14 cellular contexts compared by ENCODE assay signal in genomic region chr4:26215725-26216124, GRCh38.
DNase-seq lines count a peak whose midpoint lies in the region; ATAC-seq and TF ChIP-seq lines count a peak whose summit lies in the region.
"Had no signal": no experiment of that assay in that cellular context is flagged by ENCODE, and none has a peak within 500 bp of the region (broad histone marks: within the 10 kb centered on the region; RNA-seq: fewer than 3 reads in every experiment).

No MANE protein-coding gene starts in this region.

- POLR2A ChIA-PET in WTC11 (lab: Charles Lee): no interaction called here

- H4K20me1 ChIP-seq in GM23338 (replicated peaks; ENCODE audit: insufficient read depth): no peaks in the 10 kb centered on the region

- H2AFZ ChIP-seq in GM23338: peak overlapping the region; percentile 72; the same call in 1 of the 2 replicates

- H3K27ac Mint-ChIP-seq in GM23338 (no peak overlapping the region), WTC11 (no peak overlapping the region), nephron progenitor cell (peak overlapping the region; percentile 46)
- H3K27ac Mint-ChIP-seq: H9 had no signal

- H3K27me3 Mint-ChIP-seq in GM23338 (ENCODE audit: insufficient read depth, low read depth, poor library complexity): peaks cover 4% of the 10 kb centered on the region
- peaks cover 8% of the 10 kb centered on the region for H3K27me3 Mint-ChIP-seq in WTC11 (ENCODE audit: low read depth)
- H3K27me3 Mint-ChIP-seq in nephron progenitor cell (ENCODE audit: low read depth, poor library complexity): peaks cover 43% of the 10 kb centered on the region
- H3K27me3 Mint-ChIP-seq: CD4-positive, alpha-beta memory T cell had no signal

- H3K9me3 Mint-ChIP-seq in GM23338 (peaks cover 2% of the 10 kb centered on the region; the same call in 1 of the 3 replicates), WTC11 (0 out of 2 replicates have a peak, but pooled peaks cover 7% of the 10 kb centered on the region), nephron progenitor cell (no peaks in the 10 kb centered on the region)
- H3K9me3 Mint-ChIP-seq: CD4-positive, alpha-beta memory T cell; H9 had no signal

- H3K9me2 ChIP-seq in GM23338 (ENCODE audit: insufficient read depth): 0 out of 2 replicates have a peak, but pooled peaks cover 8% of the 10 kb centered on the region

- no peaks in the 10 kb centered on the region for H3K4me1 ChIP-seq in GM23338 (ENCODE audit: insufficient read depth)

- CTCF ChIA-PET in WTC11 (lab: Charles Lee): no interaction called here

- TF ChIP-seq CTCF in GM23338 (conservative IDR thresholded peaks at IDR 0.05; ENCODE audit: low read depth in 2 of 2) (no peak), WTC11 (IDR thresholded peaks at IDR 0.05) (no peak), nephron progenitor cell (IDR thresholded peaks at IDR 0.05) (no peak)

- H3K36me3 ChIP-seq in GM23338 (ENCODE audit: insufficient read depth): no peaks in the 10 kb centered on the region

- no peak for DNase-seq in GM23338 (ENCODE audit: low spot score)
- DNase-seq in WTC11 (ENCODE audit: low spot score): no peak
- peak; percentile 50 for DNase-seq in cerebellar cortex (ENCODE audit: low spot score)
- no peak for DNase-seq in nephron progenitor cell
- no peak for DNase-seq in stimulated activated CD4-positive, alpha-beta T cell treated with anti-CD3 and anti-CD28 coated beads, Interleukin-2, amount 100 ng/mL, for 24 hours
- DNase-seq in NCI-H2107 (lab: John Stamatoyannopoulos, UW): no peak
- DNase-seq: C1 segment of cervical spinal cord; CD4-positive, alpha-beta memory T cell; COR-L47; DMS153; DND-41; H9 had no signal

- no peak overlapping the region for H3K4me2 ChIP-seq in GM23338

- no peaks in the 10 kb centered on the region for H3K27me3 ChIP-seq in GM23338 (ENCODE audit: insufficient read depth)

- H3K4me3 Mint-ChIP-seq in GM23338: no peak overlapping the region
- no peak overlapping the region for H3K4me3 Mint-ChIP-seq in WTC11
- H3K4me3 Mint-ChIP-seq in nephron progenitor cell: no peak overlapping the region
- H3K4me3 Mint-ChIP-seq: CD4-positive, alpha-beta memory T cell; H9 had no signal

- H3F3A ChIP-seq in GM23338 (replicated peaks; ENCODE audit: low read depth): no peaks in the 10 kb centered on the region

- no peak overlapping the region for H3K27ac ChIP-seq in GM23338 (ENCODE audit: low read depth)

- ATAC-seq in GM23338 (no peak), WTC11 (no peak), HG03460 (IDR thresholded peaks at IDR 0.05; ENCODE audit: unreplicated experiment) (no peak)
- ATAC-seq: HCT116 had no signal

- H3K36me3 Mint-ChIP-seq in GM23338 (ENCODE audit: low read depth) (no peaks in the 10 kb centered on the region), WTC11 (no peaks in the 10 kb centered on the region), nephron progenitor cell (ENCODE audit: low read depth) (no peaks in the 10 kb centered on the region)
- H3K36me3 Mint-ChIP-seq: CD4-positive, alpha-beta memory T cell had no signal

- H3K79me2 ChIP-seq in GM23338 (replicated peaks; ENCODE audit: insufficient read depth): no peaks in the 10 kb centered on the region

- no peak overlapping the region for H3K4me3 ChIP-seq in GM23338

- 0 out of 3 replicates have a peak, but pooled peaks cover 2% of the 10 kb centered on the region for H3K4me1 Mint-ChIP-seq in GM23338
- peaks cover 12% of the 10 kb centered on the region for H3K4me1 Mint-ChIP-seq in WTC11
- H3K4me1 Mint-ChIP-seq in nephron progenitor cell: peaks cover 42% of the 10 kb centered on the region

TF ChIP-seq in GM23338, 12 proteins besides CTCF, POLR2A, EP300 and RAD21:
- TF ChIP-seq REST (IDR thresholded peaks at IDR 0.05; ENCODE audit: unreplicated experiment): no peak
- no peak for TF ChIP-seq ZNF114 (CRISPR knock-in tag; IDR thresholded peaks at IDR 0.05)
- TF ChIP-seq EZH2 (IDR thresholded peaks at IDR 0.05; ENCODE audit: low read depth, unreplicated experiment): no peak
- TF ChIP-seq ZNF331 (CRISPR knock-in tag; IDR thresholded peaks at IDR 0.05; ENCODE audit: low read depth): no peak
- no peak for TF ChIP-seq NANOG (IDR thresholded peaks at IDR 0.05; ENCODE audit: borderline replicate concordance)
- no peak for TF ChIP-seq JUNB (IDR thresholded peaks at IDR 0.05; ENCODE audit: unreplicated experiment)
- TF ChIP-seq EZH2phosphoT487 (IDR thresholded peaks at IDR 0.05; ENCODE audit: unreplicated experiment): no peak
- no peak for TF ChIP-seq POLR2AphosphoS5 (IDR thresholded peaks at IDR 0.05; ENCODE audit: low read depth)
- no peak for TF ChIP-seq STAT1 (IDR thresholded peaks at IDR 0.05; ENCODE audit: unreplicated experiment)

TF ChIP-seq in WTC11, 78 proteins besides CTCF, POLR2A, EP300 and RAD21:
- TF ChIP-seq USF2 (CRISPR knock-in tag; IDR thresholded peaks at IDR 0.05) (no peak), ZNF512 (CRISPR knock-in tag; IDR thresholded peaks at IDR 0.05; ENCODE audit: borderline replicate concordance) (peak; percentile 84; the same call in 1 of the 2 replicates), RORB (CRISPR knock-in tag; IDR thresholded peaks at IDR 0.05) (no peak)
